ENCODE assay signal across 3 cellular contexts in the genomic region with DNA sequence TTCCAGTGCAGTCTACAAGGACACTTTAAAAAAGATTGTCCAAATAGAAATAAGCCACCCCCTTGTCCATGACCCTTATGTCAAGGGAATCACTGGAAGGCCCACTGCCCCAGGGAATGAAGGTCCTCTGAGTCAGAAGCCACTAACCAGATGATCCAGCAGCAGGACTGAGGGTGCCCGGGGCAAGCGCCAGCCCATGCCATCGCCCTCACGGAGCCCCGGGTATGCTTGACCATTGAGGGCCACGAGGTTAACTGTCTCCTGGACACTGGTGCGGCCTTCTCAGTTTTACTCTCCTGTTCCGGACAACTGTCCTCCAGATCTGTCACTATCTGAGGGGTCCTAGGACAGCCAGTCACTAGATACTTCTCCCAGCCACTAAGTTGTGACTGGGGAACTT. TPM values are rescaled to one million over a fixed set of nuclear protein-coding genes. Genes with fewer than 3 reads are reported as not detected.
"Had no signal": no experiment of that assay in that cellular context is flagged by ENCODE, and none has a peak within 500 bp of the region (broad histone marks: within the 10 kb centered on the region; RNA-seq: fewer than 3 reads in every experiment).

No MANE protein-coding gene starts in this region.

RNA-seq across cellular contexts. Expression of a gene that starts 47.3 kb away (rescaled TPM):
- polyA plus RNA-seq: stomach, thymus, urinary bladder had no signal
